8 cellular contexts compared by ENCODE assay signal in the genomic region with DNA sequence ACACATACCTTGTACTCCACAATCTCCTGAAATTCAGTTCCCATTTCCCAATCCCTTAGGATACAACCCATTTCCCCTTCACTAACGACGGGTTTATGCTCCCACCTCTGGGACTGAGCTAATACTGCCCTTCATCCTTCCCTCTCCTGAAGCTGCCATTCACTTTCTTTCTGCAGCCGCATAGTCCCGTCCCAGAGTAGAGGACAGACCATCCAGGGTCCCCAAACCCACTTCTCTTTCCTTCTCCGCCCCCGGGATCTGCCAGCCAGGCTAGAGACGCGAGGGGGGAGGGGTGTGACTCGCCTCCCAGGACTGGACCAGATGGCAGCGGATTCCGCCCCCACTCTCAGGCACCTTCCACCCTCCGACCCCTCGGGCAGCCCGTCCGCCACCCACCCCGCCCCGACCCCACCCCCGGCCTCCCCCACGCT. TPM values are rescaled to one million over a fixed set of nuclear protein-coding genes. Genes with fewer than 3 reads are reported as not detected.
A peak's percentile ranks its signal among the peaks of the same experiment; 100 is the strongest.
DNase-seq lines count a peak whose midpoint lies in the region; ATAC-seq, FAIRE-seq and TF ChIP-seq lines count a peak whose summit lies in the region.

No MANE protein-coding gene starts in this region.

- H3K9me2 ChIP-seq in SK-N-SH: no peaks in the 10 kb centered on the region

- in situ Hi-C loops in GM12878 (cut with MboI): no loop called here

- peak overlapping the region; percentile 85; the same call in 1 of the 2 replicates for H3K9ac ChIP-seq in SK-N-SH
- H3K9ac ChIP-seq in GM12878 (ENCODE audit: control insufficient read depth, insufficient read depth, low read length): peak overlapping the region; percentile 55; the same call in 1 of the 2 replicates
- H3K9ac ChIP-seq in iPS-18a (ENCODE audit: low read length): peak overlapping the region; percentile 80
- peak overlapping the region; percentile 90 for H3K9ac ChIP-seq in skeletal muscle satellite cell (ENCODE audit: low read depth, low read length)

- FAIRE-seq in GM12878 (lab: Jason Lieb, UNC): no peak

- intact Hi-C loops in GM12878 (cut with micrococcal nuclease; ENCODE audit: unreplicated experiment): loop anchor here (5.0 kb wide), 1 partner anchor 64 kb away; the partner anchor contains the start of gene SOAT1

- 0% methylated on average over 13 of the region's 19 CpGs for WGBS in SK-N-SH (ENCODE audit: low lambda C conversion rate)
- 2% methylated on average over 6 of the region's 19 CpGs for WGBS in GM12878 (ENCODE audit: insufficient coverage, insufficient replicate concordance, low lambda C conversion rate, missing lambda C conversion rate)

- peak; percentile 28 for ATAC-seq in HG03354 (IDR thresholded peaks at IDR 0.05; ENCODE audit: poor library complexity, severe bottlenecking, unreplicated experiment)
- peak; percentile 57 for ATAC-seq in GM12878

- H2AFZ ChIP-seq in SK-N-SH (ENCODE audit: low read depth) (no peak overlapping the region), GM12878 (ENCODE audit: control insufficient read depth, low read depth, low read length) (peak overlapping the region; percentile 31)

- H3K9me3 ChIP-seq in SK-N-SH (no peaks in the 10 kb centered on the region), GM12878 (replicated peaks; ENCODE audit: control insufficient read depth, insufficient read depth, low read length) (no peaks in the 10 kb centered on the region), iPS-18a (ENCODE audit: control insufficient read depth, low read depth, low read length) (no peaks in the 10 kb centered on the region), skeletal muscle satellite cell (replicated peaks; ENCODE audit: low read length) (no peaks in the 10 kb centered on the region)

- POLR2A ChIA-PET in SK-N-SH (lab: Yijun Ruan, JAX): no interaction called here
- POLR2A ChIA-PET in GM12878 (lab: Charles Lee): no interaction called here

- peaks cover 18% of the 10 kb centered on the region for H3F3A ChIP-seq in SK-N-SH (replicated peaks; ENCODE audit: insufficient read depth)

- SMC1A ChIA-PET in GM12878 (lab: Charles Lee; ENCODE audit: uncharacterized antibody, unreplicated experiment): interaction anchor here (0.7 to 1.0 kb wide), 2 partner anchors 13 to 65 kb away, joined by 3 to 4 read pairs; no protein-coding TSS in a partner anchor

- H3K27me3 ChIP-seq in SK-N-SH (ENCODE audit: insufficient read depth) (no peaks in the 10 kb centered on the region), GM12878 (replicated peaks in 1 of 2; ENCODE audit: control insufficient read depth in 2 of 2, insufficient read depth in 2 of 2, low read length in 1 of 2) (no peaks in the 10 kb centered on the region), iPS-18a (ENCODE audit: control insufficient read depth, insufficient read depth, low read length) (peaks cover 10% of the 10 kb centered on the region), skeletal muscle satellite cell (ENCODE audit: control insufficient read depth, insufficient read depth, low read length) (no peaks in the 10 kb centered on the region)

- no peak for TF ChIP-seq POLR2A in GM12878 (IDR thresholded peaks at IDR 0.05; ENCODE audit: low read depth, low read length)

- H3K4me1 ChIP-seq in SK-N-SH (ENCODE audit: control insufficient read depth in 1 of 2, insufficient read depth in 2 of 2, low read depth in 1 of 2, low read length in 1 of 2): peaks cover 0 to 9% of the 10 kb centered on the region in 2 experiments; a peak in 3 of 4 replicates
- H3K4me1 ChIP-seq in GM12878 (ENCODE audit: control insufficient read depth, insufficient read depth, low read length): no peaks in the 10 kb centered on the region
- no peaks in the 10 kb centered on the region for H3K4me1 ChIP-seq in iPS-18a (ENCODE audit: control insufficient read depth, low read depth, low read length)
- peaks cover 20% of the 10 kb centered on the region for H3K4me1 ChIP-seq in skeletal muscle satellite cell (ENCODE audit: control insufficient read depth, insufficient read depth, low read length)

- DNase-seq in NCI-H748 (lab: John Stamatoyannopoulos, UW; ENCODE audit: unreplicated experiment): peak; percentile 36
- no peak for DNase-seq in NCI-H748 treated with DMSO at 0.1 percent for 48 hours (lab: John Stamatoyannopoulos, UW)
- DNase-seq in SK-N-SH: peak; percentile 83
- DNase-seq in GM12878 (ENCODE audit: low read depth, low spot score): no peak
- no peak for DNase-seq in KG1 (lab: John Stamatoyannopoulos, UW)

- H3K79me2 ChIP-seq in SK-N-SH (ENCODE audit: insufficient read depth) (peaks cover 49% of the 10 kb centered on the region), GM12878 (ENCODE audit: control insufficient read depth, insufficient read depth, low read length) (peaks cover 3% of the 10 kb centered on the region)

- H3K4me3 ChIP-seq in SK-N-SH (ENCODE audit: low read depth in 2 of 2, low read length in 1 of 2) (peak overlapping the region; percentile 77 to 82), GM12878 (peak overlapping the region; percentile 79), iPS-18a (ENCODE audit: low read length) (peak overlapping the region; percentile 69), skeletal muscle satellite cell (ENCODE audit: low read length) (peak overlapping the region; percentile 86)

- peak overlapping the region; percentile 76 to 80; a peak in 3 of 4 replicates for H3K27ac ChIP-seq in SK-N-SH (ENCODE audit: low read depth in 2 of 2, low read length in 1 of 2)
- H3K27ac ChIP-seq in GM12878 (ENCODE audit: control insufficient read depth, insufficient read depth): peak overlapping the region; percentile 32; the same call in 1 of the 2 replicates
- H3K27ac ChIP-seq in iPS-18a (ENCODE audit: low read length): no peak overlapping the region

- no TSS peak for BruUV-seq in GM12878 (replicated peaks; lab: Mats Ljungman, UMichigan)

- RAD21 ChIA-PET in GM12878 (lab: Charles Lee; ENCODE audit: unreplicated experiment): no interaction called here

- no peak for TF ChIP-seq EP300 in SK-N-SH (IDR thresholded peaks at IDR 0.05; ENCODE audit: borderline replicate concordance in 1 of 2, low read depth in 1 of 2, low read length in 1 of 2)
- TF ChIP-seq EP300 in GM12878 (IDR thresholded peaks at IDR 0.05; ENCODE audit: borderline replicate concordance in 1 of 2, control insufficient read depth in 1 of 2, low read depth in 2 of 2, low read length in 2 of 2): no peak

- H3K36me3 ChIP-seq in SK-N-SH (replicated peaks in 1 of 2; ENCODE audit: control insufficient read depth in 1 of 2, insufficient read depth in 2 of 2, low read length in 1 of 2): no peaks in the 10 kb centered on the region
- H3K36me3 ChIP-seq in GM12878 (ENCODE audit: control insufficient read depth in 2 of 2, insufficient read depth in 2 of 2, low read length in 1 of 2): no peaks in the 10 kb centered on the region
- peaks cover 4% of the 10 kb centered on the region for H3K36me3 ChIP-seq in iPS-18a (ENCODE audit: control insufficient read depth, low read depth, low read length)
- H3K36me3 ChIP-seq in skeletal muscle satellite cell (ENCODE audit: insufficient read depth, low read length): no peaks in the 10 kb centered on the region

- TF ChIP-seq RAD21 in SK-N-SH (IDR thresholded peaks at IDR 0.05; ENCODE audit: low read length): no peak; the same call in 1 of the 2 replicates
- no peak for TF ChIP-seq RAD21 in GM12878 (IDR thresholded peaks at IDR 0.05; ENCODE audit: insufficient read depth, low read depth, low read length)

- CTCF ChIA-PET in SK-N-SH (lab: Yijun Ruan, JAX) (interaction anchor here (0.6 kb wide), 1 partner anchor 20 kb away, joined by 3 read pairs; no protein-coding TSS in a partner anchor), GM12878 (lab: Yijun Ruan, JAX) (interaction anchor here (0.6 kb wide), 1 partner anchor 1275 kb away, joined by 3 read pairs; no protein-coding TSS in a partner anchor)

- no peak for TF ChIP-seq CTCF in SK-N-SH (IDR thresholded peaks at IDR 0.05)
- TF ChIP-seq CTCF in GM12878 (IDR thresholded peaks at IDR 0.05 in 2 of 3, conservative IDR thresholded peaks at IDR 0.05 in 1 of 3; ENCODE audit: control insufficient read depth in 2 of 3, extremely low read depth in 1 of 3, insufficient read depth in 1 of 3, low read depth in 3 of 3, low read length in 3 of 3): no peak

- H4K20me1 ChIP-seq in SK-N-SH (ENCODE audit: insufficient read depth): peaks cover 7% of the 10 kb centered on the region; the same call in 1 of the 2 replicates
- H4K20me1 ChIP-seq in GM12878 (ENCODE audit: control insufficient read depth, insufficient read depth): no peaks in the 10 kb centered on the region

- H3K4me2 ChIP-seq in SK-N-SH (peak overlapping the region; percentile 91), GM12878 (ENCODE audit: control insufficient read depth, insufficient read depth) (peak overlapping the region; percentile 82), skeletal muscle satellite cell (ENCODE audit: low read length) (peak overlapping the region; percentile 88)

TF ChIP-seq in SK-N-SH, 30 proteins besides CTCF, POLR2A, EP300 and RAD21 (continues in another document):
- TF ChIP-seq TEAD4 (IDR thresholded peaks at IDR 0.05; ENCODE audit: borderline replicate concordance, insufficient read depth) (no peak), TAF1 (IDR thresholded peaks at IDR 0.05; ENCODE audit: borderline replicate concordance, low read depth, low read length) (peak; percentile 13; the same call in 1 of the 2 replicates)

TF ChIP-seq in GM12878, 131 proteins besides CTCF, POLR2A, EP300 and RAD21 (continues in another document):
- TF ChIP-seq PAX8 (IDR thresholded peaks at IDR 0.05) (no peak), HDGF (IDR thresholded peaks at IDR 0.05) (no peak), JUNB (IDR thresholded peaks at IDR 0.05) (no peak)

RNA-seq across cellular contexts. Expression of gene ABL2, which starts 0.7 kb away (rescaled TPM):
- 7.5 and 10.6 TPM in 2 replicates for polyA plus RNA-seq in SK-N-SH (2012; rRNA removed)
- 6.6 and 7.3 TPM in 2 replicates for polyA plus RNA-seq in SK-N-SH (2012; cell fraction: cytosol; rRNA removed)
- 14.9 and 24.6 TPM in 2 replicates for polyA plus RNA-seq in SK-N-SH (2012; cell fraction: nucleus; rRNA removed)
- 35.1 and 35.3 TPM in 2 replicates for total RNA-seq in GM12878 (2013; cell fraction: nucleolus; rRNA removed)
- 2.7 and 3.9 TPM in 2 replicates for total RNA-seq in GM12878 (2014; rRNA removed)
- 4.8 and 5.9 TPM in 2 replicates for total RNA-seq in GM12878 (2014; rRNA removed; fragmentation: Illumina TruSeq; extraction: Trizol)
- total RNA-seq in GM12878 (2021): 8.3 and 9.4 TPM in 2 replicates
- polyA plus RNA-seq in GM12878 (2011; ENCODE audit: low read depth): 1.2 TPM
- 5.2 and 5.6 TPM in 2 replicates for polyA plus RNA-seq in GM12878 (2011; rRNA removed)
- 3.1 and 3.7 TPM in 2 replicates for polyA plus RNA-seq in GM12878 (2011; cell fraction: cytosol; rRNA removed)
- 3.4 and 5.2 TPM in 2 replicates for polyA plus RNA-seq in GM12878 (2011; cell fraction: nucleus; rRNA removed)
- 1.7 TPM in 2 replicates for polyA plus RNA-seq in GM12878 (2012)
- 4.7 and 5.2 TPM in 2 replicates for polyA plus RNA-seq in GM12878 (2014; fragmentation: Illumina TruSeq; extraction: Trizol)
- polyA plus RNA-seq in GM12878 (2014; fragmentation: Nextera tagmentation; extraction: Ambion mirVana): 1 to 10 TPM in 1 of 2 experiments, under 1 TPM in 1; 0.57 to 1.2 TPM
- 3.3 and 3.9 TPM in 2 replicates for polyA plus RNA-seq in GM12878 (2014; rRNA removed)
- 1 to 10 TPM; 1.1 to 1.6 TPM for polyA plus RNA-seq in GM12878 (2016; fragmentation: Nextera tagmentation; extraction: Ambion mirVana)
- polyA minus RNA-seq in GM12878 (2011; rRNA and poly(A)+ RNA removed): 13.5 and 23.3 TPM in 2 replicates
- polyA minus RNA-seq in GM12878 (2011; cell fraction: cytosol; rRNA and poly(A)+ RNA removed): 5.1 and 6.8 TPM in 2 replicates
- polyA minus RNA-seq in GM12878 (2011; cell fraction: nucleus; rRNA and poly(A)+ RNA removed): 3.7 and 9.3 TPM in 2 replicates
- 60.1 and 73.8 TPM in 2 replicates for total RNA-seq in skeletal muscle satellite cell (2012; rRNA removed)

Comparison
In these comparisons a context has a peak if more than half of its experiments do, and no peak if none do; other contexts are left out.
1. DNase-seq: peak in NCI-H748 (single experiment) and SK-N-SH (single experiment); none in NCI-H748 treated with DMSO at 0.1 percent for 48 hours (single experiment), GM12878 (single experiment) and KG1 (single experiment).
2. Peak in every context shown above with its lines, with median percentiles within 50 percentile points of each other: H3K4me2 ChIP-seq, H3K4me3 ChIP-seq and H3K9ac ChIP-seq.